In genomic region chr4:182019148-182019652, GRCh38 we compare ENCODE assay signal across 1 cellular context.
TF ChIP-seq lines count a peak whose summit lies in the region.

No MANE protein-coding gene starts in this region.

TF ChIP-seq in GM12878, 131 proteins besides CTCF, POLR2A, EP300 and RAD21 (continued from another document):
- TF ChIP-seq ZNF592 (IDR thresholded peaks at IDR 0.05), result no peak
- no peak for TF ChIP-seq CHD4 (IDR thresholded peaks at IDR 0.05)
- no peak; a peak in 1 of 3 replicates for TF ChIP-seq EGR1 (IDR thresholded peaks at IDR 0.05; ENCODE audit: borderline replicate concordance in 1 of 2, low read depth in 2 of 2, low read length in 2 of 2)
- TF ChIP-seq NKRF (conservative IDR thresholded peaks at IDR 0.05), result no peak
- TF ChIP-seq SIX5 (IDR thresholded peaks at IDR 0.05; ENCODE audit: low read depth, low read length, severe bottlenecking), result no peak
- TF ChIP-seq SUZ12 (IDR thresholded peaks at IDR 0.05; ENCODE audit: unreplicated experiment), result no peak
- TF ChIP-seq MEF2B (IDR thresholded peaks at IDR 0.05; ENCODE audit: partially characterized antibody, poor library complexity, severe bottlenecking), result peak; percentile 23
- TF ChIP-seq CREB1 (IDR thresholded peaks at IDR 0.05; ENCODE audit: low read depth), result no peak
- TF ChIP-seq PBX3 (IDR thresholded peaks at IDR 0.05; ENCODE audit: insufficient replicate concordance, low read depth, low read length), result no peak
- TF ChIP-seq RB1 (IDR thresholded peaks at IDR 0.05; ENCODE audit: borderline replicate concordance), result no peak
- no peak for TF ChIP-seq SREBF2 (IDR thresholded peaks at IDR 0.05; ENCODE audit: low read length)
- no peak for TF ChIP-seq SIN3A (IDR thresholded peaks at IDR 0.05; ENCODE audit: low read depth, low read length)
- peak; percentile 30 for TF ChIP-seq SKIL (IDR thresholded peaks at IDR 0.05; ENCODE audit: low read depth, poor library complexity, severe bottlenecking)
- TF ChIP-seq NR2C2 (IDR thresholded peaks at IDR 0.05; ENCODE audit: borderline replicate concordance, control insufficient read depth, insufficient read length, low read depth), result no peak
- TF ChIP-seq KAT2A (conservative IDR thresholded peaks at IDR 0.05; ENCODE audit: control insufficient read depth, low read depth, low read length), result no peak
- no peak for TF ChIP-seq WRNIP1 (IDR thresholded peaks at IDR 0.05; ENCODE audit: borderline replicate concordance, low read depth, low read length)
- TF ChIP-seq POLR2AphosphoS5 (IDR thresholded peaks at IDR 0.05; ENCODE audit: low read length), result 0 out of 2 replicates have a peak, but pooled peaks have one; percentile 29
- TF ChIP-seq DPF2 (IDR thresholded peaks at IDR 0.05), result peak; percentile 92
- TF ChIP-seq RFX5 (IDR thresholded peaks at IDR 0.05; ENCODE audit: low read depth, low read length), result no peak
- TF ChIP-seq FOXM1 (IDR thresholded peaks at IDR 0.05; ENCODE audit: low read depth, low read length), result peak; percentile 85
- TF ChIP-seq NFIC (IDR thresholded peaks at IDR 0.05; ENCODE audit: low read depth, low read length), result peak; percentile 94
- TF ChIP-seq SP1 (IDR thresholded peaks at IDR 0.05; ENCODE audit: low read depth, low read length), result peak; percentile 60
- no peak for TF ChIP-seq NFXL1 (IDR thresholded peaks at IDR 0.05; ENCODE audit: borderline replicate concordance)
- TF ChIP-seq ZBTB4 (CRISPR knock-in tag; IDR thresholded peaks at IDR 0.05), result no peak
- TF ChIP-seq IKZF2 (IDR thresholded peaks at IDR 0.05), result peak; percentile 76 to 80; a peak in 3 of 4 replicates
- no peak for TF ChIP-seq ASH2L (IDR thresholded peaks at IDR 0.05; ENCODE audit: borderline replicate concordance, low read depth)
- TF ChIP-seq STAT3 (IDR thresholded peaks at IDR 0.05; ENCODE audit: low read depth, low read length), result no peak
- TF ChIP-seq PAX5 (IDR thresholded peaks at IDR 0.05; ENCODE audit: borderline replicate concordance, low read depth, low read length), result peak; percentile 84
- no peak for TF ChIP-seq ZZZ3 (IDR thresholded peaks at IDR 0.05; ENCODE audit: control insufficient read depth, insufficient read length, low read depth)
- TF ChIP-seq RELB (IDR thresholded peaks at IDR 0.05; ENCODE audit: low read depth), result peak; percentile 96
- no peak for TF ChIP-seq TCF12 (IDR thresholded peaks at IDR 0.05; ENCODE audit: low read depth, low read length)
- 0 out of 2 replicates have a peak, but pooled peaks have one; percentile 51 for TF ChIP-seq NBN (IDR thresholded peaks at IDR 0.05)
- no peak for TF ChIP-seq MLLT1 (IDR thresholded peaks at IDR 0.05)
- no peak for TF ChIP-seq BMI1 (IDR thresholded peaks at IDR 0.05; ENCODE audit: borderline replicate concordance)
- TF ChIP-seq ZBED1 (IDR thresholded peaks at IDR 0.05; ENCODE audit: borderline replicate concordance), result peak; percentile 79; the same call in 1 of the 2 replicates
- TF ChIP-seq JUNB (IDR thresholded peaks at IDR 0.05), result peak; percentile 76
- no peak for TF ChIP-seq IRF3 (IDR thresholded peaks at IDR 0.05)
- TF ChIP-seq ZSCAN29 (IDR thresholded peaks at IDR 0.05), result no peak
- TF ChIP-seq CREM (IDR thresholded peaks at IDR 0.05; ENCODE audit: low read depth), result peak; percentile 79
